10 cellular contexts compared by ENCODE assay signal in genomic region chr1:6889875-6890480, GRCh38.
DNase-seq lines count a peak whose midpoint lies in the region; ATAC-seq and TF ChIP-seq lines count a peak whose summit lies in the region.
"Had no signal": no experiment of that assay in that cellular context is flagged by ENCODE, and none has a peak within 500 bp of the region (broad histone marks: within the 10 kb centered on the region; RNA-seq: fewer than 3 reads in every experiment).

No MANE protein-coding gene starts in this region.

- no peak overlapping the region for H3K27ac Mint-ChIP-seq in stimulated activated memory B cell treated with anti-CD40 and anti-IgM and Interleukin-4, amounts not matched to agents 10 μg/mL and 1 μg/mL and 100 μg/mL, for 72 hours
- H3K27ac Mint-ChIP-seq: activated naive CD8-positive, alpha-beta T cell treated with anti-CD3 and anti-CD28 coated beads, Interleukin-2, amount 10 ng/mL, durations not matched to agents 7 days and 5 days had no signal

- peaks cover 4% of the 10 kb centered on the region; the same call in 1 of the 2 replicates for H3K36me3 ChIP-seq in Loucy (ENCODE audit: insufficient read depth, low read length)
- peaks cover 0 to 3% of the 10 kb centered on the region in 2 donors for H3K36me3 ChIP-seq in left lung

- no peaks in the 10 kb centered on the region for H4K20me1 ChIP-seq in Loucy (ENCODE audit: insufficient read depth, low read length, poor library complexity, severe bottlenecking)

- H3K9me2 ChIP-seq in Loucy (replicated peaks; ENCODE audit: low read depth, low read length) = no peaks in the 10 kb centered on the region

- no peaks in the 10 kb centered on the region for H3K9me3 Mint-ChIP-seq in stimulated activated memory B cell treated with anti-CD40 and anti-IgM and Interleukin-4, amounts not matched to agents 10 μg/mL and 1 μg/mL and 100 μg/mL, for 72 hours
- H3K9me3 Mint-ChIP-seq: activated naive CD8-positive, alpha-beta T cell treated with anti-CD3 and anti-CD28 coated beads, Interleukin-2, amount 10 ng/mL, durations not matched to agents 7 days and 5 days had no signal

- H3K27me3 ChIP-seq in Loucy (ENCODE audit: insufficient read depth, low read length, poor library complexity, severe bottlenecking) = no peaks in the 10 kb centered on the region
- H3K27me3 ChIP-seq in left lung = no peaks in the 10 kb centered on the region
- H3K27me3 ChIP-seq: BLaER1 treated with 17β-estradiol and CSF1 and Interleukin-3, amounts not matched to agents 10 nM and 100 nM had no signal

- no peaks in the 10 kb centered on the region for H3K9me3 ChIP-seq in Loucy (ENCODE audit: insufficient read depth, low read depth, low read length)
- H3K9me3 ChIP-seq in left lung = no peaks in the 10 kb centered on the region
- H3K9me3 ChIP-seq: BLaER1 treated with 17β-estradiol and CSF1 and Interleukin-3, amounts not matched to agents 10 nM and 100 nM had no signal

- no peak overlapping the region for H3K4me3 Mint-ChIP-seq in stimulated activated memory B cell treated with anti-CD40 and anti-IgM and Interleukin-4, amounts not matched to agents 10 μg/mL and 1 μg/mL and 100 μg/mL, for 72 hours
- H3K4me3 Mint-ChIP-seq: activated naive CD8-positive, alpha-beta T cell treated with anti-CD3 and anti-CD28 coated beads, Interleukin-2, amount 10 ng/mL, durations not matched to agents 7 days and 5 days had no signal

- H3K4me2 ChIP-seq in Loucy (ENCODE audit: low read depth, low read length, poor library complexity, severe bottlenecking) = no peak overlapping the region
- H3K4me2 ChIP-seq: BLaER1 treated with 17β-estradiol and CSF1 and Interleukin-3, amounts not matched to agents 10 nM and 100 nM had no signal

- TF ChIP-seq CTCF in Loucy (conservative IDR thresholded peaks at IDR 0.05; ENCODE audit: low read length) (peak; percentile 87), choroid plexus epithelial cell (conservative IDR thresholded peaks at IDR 0.05; ENCODE audit: low read depth, low read length) (peak; percentile 92), left lung (IDR thresholded peaks at IDR 0.05) (peak; percentile 76 to 84)

- intact Hi-C loops in left lung (cut with DNase I) = loop anchor here in 1 of 2 donors (10.0 kb wide), 2 partner anchors 85 to 165 kb away; no protein-coding TSS in a partner anchor

- ATAC-seq in left lung = peak; percentile 96
- peak; percentile 62 for ATAC-seq in stimulated activated memory B cell treated with anti-CD40 and anti-IgM and Interleukin-4, amounts not matched to agents 10 μg/mL and 1 μg/mL and 100 μg/mL, for 72 hours
- ATAC-seq in GM18870 (IDR thresholded peaks at IDR 0.05; ENCODE audit: unreplicated experiment) = no peak

- no peak overlapping the region for H2AFZ ChIP-seq in Loucy (ENCODE audit: low read length)

- peaks cover 7% of the 10 kb centered on the region for H3K4me1 Mint-ChIP-seq in stimulated activated memory B cell treated with anti-CD40 and anti-IgM and Interleukin-4, amounts not matched to agents 10 μg/mL and 1 μg/mL and 100 μg/mL, for 72 hours

- DNase-seq in NCI-H1417 (lab: John Stamatoyannopoulos, UW) = peak; percentile 5 to 53 (median 51)
- no peak for DNase-seq in NCI-H1417 treated with DMSO at 0.1 percent for 48 hours (lab: John Stamatoyannopoulos, UW)
- peak in 3 of 5 donors; percentile 8 to 35 (median 17) for DNase-seq in T-helper 1 cell
- peak; percentile 83 for DNase-seq in choroid plexus epithelial cell (ENCODE audit: low read depth)
- no peak for DNase-seq in left lung
- DNase-seq: activated naive CD8-positive, alpha-beta T cell treated with anti-CD3 and anti-CD28 coated beads, Interleukin-2, amount 10 ng/mL, durations not matched to agents 7 days and 5 days had no signal

- no peak overlapping the region for H3K27ac ChIP-seq in left lung
- H3K27ac ChIP-seq: BLaER1 treated with 17β-estradiol and CSF1 and Interleukin-3, amounts not matched to agents 10 nM and 100 nM had no signal

- peaks cover 5% of the 10 kb centered on the region for H3K36me3 Mint-ChIP-seq in stimulated activated memory B cell treated with anti-CD40 and anti-IgM and Interleukin-4, amounts not matched to agents 10 μg/mL and 1 μg/mL and 100 μg/mL, for 72 hours
- H3K36me3 Mint-ChIP-seq: activated naive CD8-positive, alpha-beta T cell treated with anti-CD3 and anti-CD28 coated beads, Interleukin-2, amount 10 ng/mL, durations not matched to agents 7 days and 5 days had no signal

- H3K4me1 ChIP-seq in Loucy (ENCODE audit: insufficient read depth, low read length, poor library complexity, severe bottlenecking) = no peaks in the 10 kb centered on the region
- H3K4me1 ChIP-seq in left lung = no peaks in the 10 kb centered on the region
- H3K4me1 ChIP-seq: BLaER1 treated with 17β-estradiol and CSF1 and Interleukin-3, amounts not matched to agents 10 nM and 100 nM had no signal

- H3K9ac ChIP-seq in Loucy (ENCODE audit: low read depth, low read length, poor library complexity, severe bottlenecking) = no peak overlapping the region
- H3K9ac ChIP-seq: BLaER1 treated with 17β-estradiol and CSF1 and Interleukin-3, amounts not matched to agents 10 nM and 100 nM had no signal

- H3F3A ChIP-seq in Loucy (ENCODE audit: low read depth) = no peaks in the 10 kb centered on the region

- no peaks in the 10 kb centered on the region for H3K27me3 Mint-ChIP-seq in stimulated activated memory B cell treated with anti-CD40 and anti-IgM and Interleukin-4, amounts not matched to agents 10 μg/mL and 1 μg/mL and 100 μg/mL, for 72 hours
- H3K27me3 Mint-ChIP-seq: activated naive CD8-positive, alpha-beta T cell treated with anti-CD3 and anti-CD28 coated beads, Interleukin-2, amount 10 ng/mL, durations not matched to agents 7 days and 5 days had no signal

- no peak overlapping the region for H3K4me3 ChIP-seq in Loucy (ENCODE audit: low read length, poor library complexity, severe bottlenecking)
- H3K4me3 ChIP-seq in choroid plexus epithelial cell (ENCODE audit: low read depth, low read length) = no peak overlapping the region
- no peak overlapping the region for H3K4me3 ChIP-seq in left lung
- H3K4me3 ChIP-seq: BLaER1 treated with 17β-estradiol and CSF1 and Interleukin-3, amounts not matched to agents 10 nM and 100 nM had no signal

- no peaks in the 10 kb centered on the region for H3K79me2 ChIP-seq in Loucy (ENCODE audit: insufficient read depth, low read length)

Comparison
In these comparisons a context has a peak if more than half of its experiments do, and no peak if none do; other contexts are left out.
1. DNase-seq: peak in NCI-H1417 (3 of 3), T-helper 1 cell (3 of 5) and choroid plexus epithelial cell (single experiment); none in NCI-H1417 treated with DMSO at 0.1 percent for 48 hours (single experiment) and left lung (0 of 2).
2. Peak in every context shown above with its lines, with median percentiles within 50 percentile points of each other: CTCF ChIP-seq.